ENCODE assay signal across 25 cellular contexts in the genomic region with DNA sequence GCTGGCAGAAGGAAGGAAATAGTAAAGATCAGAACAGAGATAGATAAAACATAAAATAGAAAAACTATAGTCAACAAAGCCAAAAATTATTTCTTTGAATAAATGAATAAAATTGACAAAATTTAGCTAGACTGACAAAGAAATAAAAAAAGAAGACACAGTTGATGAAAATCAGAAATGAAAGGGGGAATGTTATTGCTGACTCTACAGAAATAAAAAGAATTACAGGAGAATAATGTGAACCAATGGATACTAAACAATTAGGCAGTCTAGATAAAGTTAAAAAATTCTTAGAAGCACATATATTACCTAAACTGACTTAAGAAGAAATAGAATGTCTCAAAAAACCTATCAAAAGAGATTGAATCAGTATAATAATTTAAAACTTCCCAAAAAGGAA.
DNase-seq lines count a peak whose midpoint lies in the region; ATAC-seq, FAIRE-seq and TF ChIP-seq lines count a peak whose summit lies in the region.
"Had no signal": no experiment of that assay in that cellular context is flagged by ENCODE, and none has a peak within 500 bp of the region (broad histone marks: within the 10 kb centered on the region; RNA-seq: fewer than 3 reads in every experiment).

No MANE protein-coding gene starts in this region.

- no peak overlapping the region for H2AK9ac ChIP-seq in IMR-90 (replicated peaks; ENCODE audit: low read depth, low read length, poor library complexity)

- no peaks in the 10 kb centered on the region for H3K9me1 ChIP-seq in IMR-90 (ENCODE audit: insufficient read depth, low read length)

- H3K79me2 ChIP-seq in HepG2 (ENCODE audit: insufficient read depth, low read length): no peaks in the 10 kb centered on the region

- H3K79me1 ChIP-seq in IMR-90 (ENCODE audit: low read depth in 1 of 2, low read length in 2 of 2): no peaks in the 10 kb centered on the region

- TF ChIP-seq EP300 in HepG2 (IDR thresholded peaks at IDR 0.05; ENCODE audit: low read depth in 2 of 2, low read length in 2 of 2) (no peak), HepG2 (CRISPR knock-in tag; IDR thresholded peaks at IDR 0.05; ENCODE audit: borderline replicate concordance) (no peak)

- no peaks in the 10 kb centered on the region for H3K4me1 ChIP-seq in HepG2 (ENCODE audit: insufficient read depth, low read length)
- no peaks in the 10 kb centered on the region for H3K4me1 ChIP-seq in right lobe of liver
- no peaks in the 10 kb centered on the region for H3K4me1 ChIP-seq in IMR-90 (ENCODE audit: control insufficient read depth, insufficient read depth, low read length)
- H3K4me1 ChIP-seq: BE2C had no signal

- H4K8ac ChIP-seq in IMR-90 (ENCODE audit: low read depth in 2 of 2, low read length in 2 of 2): no peak overlapping the region

- no peaks in the 10 kb centered on the region; a peak in 1 of 5 replicates for H3K27me3 ChIP-seq in HepG2 (ENCODE audit: control insufficient read depth in 1 of 2, insufficient read depth in 2 of 2, low read length in 2 of 2)
- no peaks in the 10 kb centered on the region for H3K27me3 ChIP-seq in right lobe of liver
- no peaks in the 10 kb centered on the region for H3K27me3 ChIP-seq in IMR-90 (ENCODE audit: control insufficient read depth, insufficient read depth, low read length)
- H3K27me3 ChIP-seq: BE2C, BLaER1 had no signal

- H3K9ac ChIP-seq in HepG2 (ENCODE audit: insufficient read depth, low read depth, low read length): no peak overlapping the region
- H3K9ac ChIP-seq in IMR-90 (ENCODE audit: low read depth, low read length): no peak overlapping the region
- H3K9ac ChIP-seq: BLaER1 had no signal

- H3K4me3 ChIP-seq in HepG2 (replicated peaks in 1 of 3; ENCODE audit: insufficient read depth in 1 of 3, low read depth in 2 of 3, low read length in 3 of 3) (no peak overlapping the region), right lobe of liver (no peak overlapping the region), IMR-90 (ENCODE audit: insufficient read depth, low read depth, low read length) (no peak overlapping the region)
- H3K4me3 ChIP-seq: BLaER1, GM12878 had no signal

- H2AFZ ChIP-seq in HepG2 (ENCODE audit: low read length): no peak overlapping the region
- no peak overlapping the region for H2AFZ ChIP-seq in IMR-90 (replicated peaks; ENCODE audit: low read length, poor library complexity)

- in situ Hi-C loops in HepG2 (cut with HindIII; ENCODE audit: extremely low pct_ligation_motif_present, low pct_unique_long_range_greater_than_20kb): no loop called here
- in situ Hi-C loops in IMR-90 (cut with MboI; ENCODE audit: low sequenced_read_pairs): no loop called here

- intact Hi-C loops in HepG2 (cut with micrococcal nuclease; ENCODE audit: unreplicated experiment): no loop called here
- intact Hi-C loops in right lobe of liver (cut with DNase I): no loop called here
- intact Hi-C loops in IMR-90 (cut with micrococcal nuclease): no loop called here

- POLR2A ChIA-PET in HepG2 (lab: Yijun Ruan, JAX) (no interaction called here), IMR-90 (lab: Charles Lee; ENCODE audit: unreplicated experiment) (no interaction called here)

- TF ChIP-seq CTCF in HepG2 (CRISPR knock-in tag; IDR thresholded peaks at IDR 0.05) (no peak), right lobe of liver (IDR thresholded peaks at IDR 0.05) (no peak), IMR-90 (conservative IDR thresholded peaks at IDR 0.05; ENCODE audit: low read depth, low read length) (no peak)

- no TSS peak for BruUV-seq in HepG2 (replicated peaks; lab: Mats Ljungman, UMichigan)
- no TSS peak for BruUV-seq in IMR-90 (replicated peaks; lab: Mats Ljungman, UMichigan)

- H4K5ac ChIP-seq in IMR-90 (ENCODE audit: low read depth, low read length): no peak overlapping the region

- dilution Hi-C loops in IMR-90 (cut with HindIII; ENCODE audit: low sequenced_read_pairs, unreplicated experiment): no loop called here

- H2BK5ac ChIP-seq in IMR-90 (ENCODE audit: low read depth, low read length, poor library complexity, severe bottlenecking): no peak overlapping the region

- no peak overlapping the region for H3K23ac ChIP-seq in IMR-90 (ENCODE audit: low read depth, low read length)

- TF ChIP-seq POLR2A in HepG2 (IDR thresholded peaks at IDR 0.05; ENCODE audit: insufficient read depth in 1 of 2, low read depth in 2 of 2, low read length in 2 of 2): no peak
- TF ChIP-seq POLR2A in right lobe of liver (IDR thresholded peaks at IDR 0.05): no peak
- no peak for TF ChIP-seq POLR2A in IMR-90 (IDR thresholded peaks at IDR 0.05; ENCODE audit: low read depth, low read length)

- H3K36me3 ChIP-seq in HepG2 (replicated peaks in 1 of 2; ENCODE audit: control insufficient read depth in 1 of 2, insufficient read depth in 2 of 2, low read length in 2 of 2): no peaks in the 10 kb centered on the region
- H3K36me3 ChIP-seq in right lobe of liver: no peaks in the 10 kb centered on the region
- H3K36me3 ChIP-seq in IMR-90 (ENCODE audit: control insufficient read depth, insufficient read depth, low read length): no peaks in the 10 kb centered on the region
- H3K36me3 ChIP-seq: BE2C, BLaER1 had no signal

- H3K18ac ChIP-seq in IMR-90 (ENCODE audit: low read depth, low read length): no peak overlapping the region

- no peak for ATAC-seq in HepG2
- no peak for ATAC-seq in right lobe of liver
- no peak for ATAC-seq in IMR-90 (ENCODE audit: low read depth)
- no peak for ATAC-seq in GM18868 (IDR thresholded peaks at IDR 0.05; ENCODE audit: unreplicated experiment)
- ATAC-seq: GM12878 had no signal

- no peak for TF ChIP-seq RAD21 in HepG2 (CRISPR knock-in tag; IDR thresholded peaks at IDR 0.05)
- TF ChIP-seq RAD21 in IMR-90 (IDR thresholded peaks at IDR 0.05; ENCODE audit: low read length): no peak

- no peak for FAIRE-seq in HepG2 (lab: Jason Lieb, UNC)
- FAIRE-seq: GM12878, GM12892, GM18507, GM19239 had no signal

- no peak overlapping the region for H3K56ac ChIP-seq in IMR-90 (ENCODE audit: extremely low read depth, insufficient read depth, low read length)

- H4K91ac ChIP-seq in IMR-90 (ENCODE audit: insufficient read depth, low read depth, low read length): no peak overlapping the region

- no peak overlapping the region for H2BK20ac ChIP-seq in IMR-90 (ENCODE audit: low read depth, low read length)

- H4K20me1 ChIP-seq in HepG2 (ENCODE audit: insufficient read depth, low read length) (no peaks in the 10 kb centered on the region), IMR-90 (ENCODE audit: insufficient read depth, low read length) (no peaks in the 10 kb centered on the region)
- H4K20me1 ChIP-seq: BLaER1 had no signal

- H2AK5ac ChIP-seq in IMR-90 (ENCODE audit: low read depth, low read length): no peak overlapping the region

- no peak overlapping the region for H3K14ac ChIP-seq in IMR-90 (replicated peaks; ENCODE audit: low read depth, low read length)

- CTCF ChIA-PET in HepG2 (lab: Yijun Ruan, JAX; ENCODE audit: low intra/inter-chr PET ratio, low total read pairs) (no interaction called here), IMR-90 (lab: Yijun Ruan, JAX) (no interaction called here)

- H3K4ac ChIP-seq in IMR-90 (ENCODE audit: low read depth, low read length): no peak overlapping the region

- H3K4me2 ChIP-seq in HepG2 (ENCODE audit: low read depth, low read length) (no peak overlapping the region), IMR-90 (ENCODE audit: low read depth, low read length) (no peak overlapping the region)
- H3K4me2 ChIP-seq: BLaER1 had no signal

- H3K27ac ChIP-seq in HepG2 (ENCODE audit: extremely low read length, insufficient read depth, low read length) (no peak overlapping the region), right lobe of liver (no peak overlapping the region), IMR-90 (ENCODE audit: insufficient read depth, low read length) (no peak overlapping the region)
- H3K27ac ChIP-seq: 22Rv1, BLaER1 had no signal

- no peak overlapping the region for H2BK120ac ChIP-seq in IMR-90 (ENCODE audit: low read depth, low read length)

- H2BK15ac ChIP-seq in IMR-90 (ENCODE audit: low read depth, low read length): no peak overlapping the region

- H3K9me3 ChIP-seq in HepG2 (ENCODE audit: low read length): peaks cover 44% of the 10 kb centered on the region
- H3K9me3 ChIP-seq in right lobe of liver: peaks cover 0 to 4% (median 0%) of the 10 kb centered on the region in 4 donors
- no peaks in the 10 kb centered on the region for H3K9me3 ChIP-seq in IMR-90 (ENCODE audit: control insufficient read depth, insufficient read depth, low read length)
- H3K9me3 ChIP-seq: BE2C had no signal

- DNase-seq in HepG2 (ENCODE audit: low spot score): no peak
- no peak for DNase-seq in right lobe of liver
- no peak for DNase-seq in IMR-90
- DNase-seq in hepatic stellate cell (ENCODE audit: low spot score): no peak
- DNase-seq: ACHN; BE2C; C1 segment of cervical spinal cord; CD4-positive, alpha-beta memory T cell; CD4-positive, CD25-positive, alpha-beta regulatory T cell; CD8-positive, alpha-beta memory T cell; COR-L47; DMS 273 treated with DMSO at 0.1 percent for 48 hours; DMS153; DMS53; DMS79; DND-41; EL; GDM1 had no signal

TF ChIP-seq in HepG2, 621 proteins besides CTCF, POLR2A, EP300 and RAD21:
- TF ChIP-seq ZFP37 (CRISPR knock-in tag; IDR thresholded peaks at IDR 0.05; ENCODE audit: borderline replicate concordance) (no peak), ZZZ3 (CRISPR knock-in tag; IDR thresholded peaks at IDR 0.05; ENCODE audit: borderline replicate concordance) (no peak), MAFK (conservative IDR thresholded peaks at IDR 0.05 in 1 of 2, IDR thresholded peaks at IDR 0.05 in 1 of 2; ENCODE audit: low read length in 2 of 2) (peak; percentile 63 to 77), MAFF (IDR thresholded peaks at IDR 0.05; ENCODE audit: low read depth, low read length) (peak; percentile 67)
TF ChIP-seq in HepG2: peak in this region for 2.

TF ChIP-seq in IMR-90, 13 proteins besides CTCF, POLR2A, EP300 and RAD21:
- TF ChIP-seq MAZ (IDR thresholded peaks at IDR 0.05; ENCODE audit: borderline replicate concordance, low read depth, low read length) (no peak), MAFK (IDR thresholded peaks at IDR 0.05; ENCODE audit: low read depth, low read length) (peak; percentile 74), CEBPB (IDR thresholded peaks at IDR 0.05; ENCODE audit: low read depth, low read length) (no peak), MXI1 (IDR thresholded peaks at IDR 0.05; ENCODE audit: borderline replicate concordance, low read depth, low read length) (no peak), RCOR1 (IDR thresholded peaks at IDR 0.05; ENCODE audit: insufficient replicate concordance, low read length) (no peak)
